Comparison of ENCODE assay signal across 22 cellular contexts in genomic region chr10:100877451-100877850, GRCh38. TPM values are rescaled to one million over a fixed set of nuclear protein-coding genes. Genes with fewer than 3 reads are reported as not detected.
DNase-seq lines count a peak whose midpoint lies in the region; ATAC-seq, FAIRE-seq and TF ChIP-seq lines count a peak whose summit lies in the region.
"Had no signal": no experiment of that assay in that cellular context is flagged by ENCODE, and none has a peak within 500 bp of the region (broad histone marks: within the 10 kb centered on the region; RNA-seq: fewer than 3 reads in every experiment).

No MANE protein-coding gene starts in this region.

- H3K9me3 ChIP-seq in OCI-LY7 (ENCODE audit: low read length) = no peaks in the 10 kb centered on the region
- H3K9me3 ChIP-seq in MM.1S (replicated peaks; ENCODE audit: insufficient read depth, low read length) = no peaks in the 10 kb centered on the region
- H3K9me3 ChIP-seq: BE2C had no signal

- H3K4me1 ChIP-seq in OCI-LY7 (ENCODE audit: insufficient read depth, low read length, poor library complexity, severe bottlenecking) = peaks cover 35% of the 10 kb centered on the region
- H3K4me1 ChIP-seq in MM.1S (ENCODE audit: low read length) = no peaks in the 10 kb centered on the region

- peak; percentile 10 for DNase-seq in H7
- no peak for DNase-seq in HTR-8/SVneo (ENCODE audit: insufficient read length, low spot score)
- DNase-seq in OCI-LY7 (ENCODE audit: low spot score) = no peak
- no peak for DNase-seq in urothelium cell line (ENCODE audit: low spot score)
- no peak for DNase-seq in MM.1S
- no peak for DNase-seq in glomerular visceral epithelial cell (ENCODE audit: extremely low spot score)
- DNase-seq: ACHN; C1 segment of cervical spinal cord; CD4-positive, CD25-positive, alpha-beta regulatory T cell; CD8-positive, alpha-beta memory T cell; COR-L47; DMS 273 treated with DMSO at 0.1 percent for 48 hours; DND-41; GM23248; KBM-7 had no signal

- H3F3A ChIP-seq in MM.1S (ENCODE audit: insufficient read depth, low read length) = no peaks in the 10 kb centered on the region

- H3K4me2 ChIP-seq in OCI-LY7 (ENCODE audit: low read length) (peak overlapping the region; percentile 47), MM.1S (ENCODE audit: low read depth, low read length) (no peak overlapping the region)

- no peaks in the 10 kb centered on the region for H3K79me2 ChIP-seq in OCI-LY7 (ENCODE audit: insufficient read depth, low read depth, low read length)
- no peaks in the 10 kb centered on the region for H3K79me2 ChIP-seq in MM.1S (ENCODE audit: low read length)

- intact Hi-C loops in OCI-LY7 (cut with micrococcal nuclease; ENCODE audit: unreplicated experiment) = loop anchor here (5.0 to 10.0 kb wide), 4 partner anchors 135 to 573 kb away; partner anchors contain the start of gene PKD2L1

- POLR2A ChIA-PET in OCI-LY7 (lab: Charles Lee) = interaction anchor here (0.9 kb wide), 1 partner anchor 16 kb away, joined by 3 read pairs; no protein-coding TSS in a partner anchor

- H2AFZ ChIP-seq in OCI-LY7 (ENCODE audit: low read length) (peak overlapping the region; percentile 82; the same call in 1 of the 2 replicates), MM.1S (ENCODE audit: low read length) (no peak overlapping the region)
- H2AFZ ChIP-seq: GM23248 had no signal

- FAIRE-seq in HTR-8/SVneo (lab: Jason Lieb, UNC) (peak; percentile 48), urothelium cell line (lab: Jason Lieb, UNC) (peak; percentile 53)
- FAIRE-seq: A204.1, G401.6, GM12892, GM19239, H54 had no signal

- H3K27ac ChIP-seq in OCI-LY7 (ENCODE audit: low read depth, low read length, poor library complexity, severe bottlenecking) = no peak overlapping the region
- no peak overlapping the region for H3K27ac ChIP-seq in MM.1S (ENCODE audit: low read length)
- H3K27ac ChIP-seq: GM23248 had no signal

- H3K27me3 ChIP-seq in H7 (ENCODE audit: control insufficient read depth, insufficient read depth, low read length) (peaks cover 2% of the 10 kb centered on the region), MM.1S (replicated peaks; ENCODE audit: insufficient read depth, low read length) (peaks cover 79% of the 10 kb centered on the region)
- H3K27me3 ChIP-seq: BE2C had no signal

- H4K20me1 ChIP-seq in OCI-LY7 (ENCODE audit: insufficient read depth, low read length) (no peaks in the 10 kb centered on the region), MM.1S (ENCODE audit: insufficient read depth, low read length) (no peaks in the 10 kb centered on the region)

- no peak for TF ChIP-seq CTCF in OCI-LY7 (conservative IDR thresholded peaks at IDR 0.05; ENCODE audit: low read length)
- no peak for TF ChIP-seq CTCF in MM.1S (IDR thresholded peaks at IDR 0.05; ENCODE audit: low read length)

- no peak overlapping the region for H3K9ac ChIP-seq in MM.1S (ENCODE audit: low read length)
- H3K9ac ChIP-seq: GM23248 had no signal

- H3K36me3 ChIP-seq in H7 (replicated peaks; ENCODE audit: control insufficient read depth, insufficient read depth, low read length) = no peaks in the 10 kb centered on the region
- no peaks in the 10 kb centered on the region for H3K36me3 ChIP-seq in OCI-LY7 (ENCODE audit: insufficient read depth, low read length)
- no peaks in the 10 kb centered on the region for H3K36me3 ChIP-seq in MM.1S (replicated peaks; ENCODE audit: insufficient read depth, low read length)
- H3K36me3 ChIP-seq: BE2C had no signal

- H3K4me3 ChIP-seq in H7 (ENCODE audit: insufficient read depth, low read depth, low read length) (no peak overlapping the region), OCI-LY7 (ENCODE audit: low read depth, low read length, poor library complexity, severe bottlenecking) (no peak overlapping the region), MM.1S (ENCODE audit: low read length) (no peak overlapping the region)
- H3K4me3 ChIP-seq: GM23248 had no signal

- CTCF ChIA-PET in OCI-LY7 (lab: Charles Lee; ENCODE audit: unreplicated experiment) = interaction anchor here (1.0 kb wide), 1 partner anchor 11 kb away, joined by 4 read pairs; no protein-coding TSS in a partner anchor

- H3K9me2 ChIP-seq in OCI-LY7 (ENCODE audit: insufficient read depth, low read length) = no peaks in the 10 kb centered on the region
- no peaks in the 10 kb centered on the region for H3K9me2 ChIP-seq in MM.1S (replicated peaks; ENCODE audit: insufficient read depth, low read length)

- no TSS peak for BruUV-seq in OCI-LY7 (replicated peaks; lab: Mats Ljungman, UMichigan)

- ATAC-seq in HG03139 (IDR thresholded peaks at IDR 0.05; ENCODE audit: unreplicated experiment) = no peak

RNA-seq across cellular contexts. Expression of gene SLF2, which starts 35.3 kb away (rescaled TPM):
- total RNA-seq in H7 (2014; rRNA removed; shearing (Covaris generic)) = 11.1 and 16.3 TPM in 2 replicates
- 50.9 and 58.2 TPM in 2 replicates for total RNA-seq in OCI-LY7 (2014; rRNA removed; shearing (Covaris generic))
- 52.1 and 52.3 TPM in 2 replicates for total RNA-seq in OCI-LY7 (2022)
